Comparison of ENCODE assay signal across 8 cellular contexts in the genomic region with DNA sequence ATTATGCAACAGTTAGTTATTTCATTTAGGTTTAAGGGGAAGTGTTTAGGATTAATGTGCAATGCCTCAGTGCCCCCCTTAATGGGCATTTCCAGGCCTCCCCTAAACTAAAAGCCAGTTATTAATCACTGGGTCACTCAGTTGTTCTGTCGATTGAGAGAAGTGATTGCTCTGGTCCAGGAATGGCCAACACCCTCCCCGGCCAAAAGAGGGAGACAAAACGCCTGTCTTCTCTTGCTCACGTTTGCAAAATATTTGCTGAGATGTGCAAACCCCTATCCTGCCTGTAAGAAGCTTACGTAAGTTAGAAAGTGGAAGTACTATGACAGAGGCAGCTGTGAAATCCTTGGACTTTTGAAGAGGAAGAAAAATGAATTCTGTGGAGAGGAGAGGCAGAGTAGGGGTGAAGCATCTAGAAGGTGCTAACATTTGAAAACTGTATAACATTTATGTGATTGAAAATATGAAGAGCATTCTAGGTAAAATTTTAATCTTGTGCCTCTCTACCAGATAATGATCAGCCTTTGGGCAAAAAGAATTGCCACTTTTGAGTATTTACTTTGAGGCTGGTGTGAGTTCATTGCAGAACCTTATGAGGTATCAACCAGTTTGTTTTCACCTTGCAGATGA. TPM values are rescaled to one million over a fixed set of nuclear protein-coding genes. Genes with fewer than 3 reads are reported as not detected.
A peak's percentile ranks its signal among the peaks of the same experiment; 100 is the strongest.
DNase-seq lines count a peak whose midpoint lies in the region; ATAC-seq and TF ChIP-seq lines count a peak whose summit lies in the region.

No MANE protein-coding gene starts in this region.

- POLR2A ChIA-PET in activated CD8-positive, alpha-beta T cell treated with anti-CD3 and anti-CD28 coated beads for 36 hours (lab: Charles Lee) = no interaction called here
- POLR2A ChIA-PET in activated CD8-positive, alpha-beta T cell treated with anti-CD3 and anti-CD28 coated beads, Interleukin-2, amount 10 ng/mL, durations not matched to agents 7 days and 5 days (lab: Charles Lee) = no interaction called here

- H2AK5ac ChIP-seq in neuronal stem cell (ENCODE audit: low read depth, low read length) = no peak overlapping the region

- no peak overlapping the region for H3K9ac ChIP-seq in neuronal stem cell (ENCODE audit: low read depth, low read length, poor library complexity)

- no peak overlapping the region for H2AFZ ChIP-seq in neuronal stem cell (ENCODE audit: low read length)

- H3K36me3 Mint-ChIP-seq in activated CD8-positive, alpha-beta T cell treated with anti-CD3 and anti-CD28 coated beads for 36 hours (ENCODE audit: low read depth) = no peaks in the 10 kb centered on the region
- H3K36me3 Mint-ChIP-seq in activated CD8-positive, alpha-beta T cell treated with anti-CD3 and anti-CD28 coated beads, Interleukin-2, amount 10 ng/mL, durations not matched to agents 7 days and 5 days (ENCODE audit: low read depth) = no peaks in the 10 kb centered on the region

- no peak overlapping the region for H3K18ac ChIP-seq in neuronal stem cell (ENCODE audit: low read length)

- no peak overlapping the region for H3K27ac Mint-ChIP-seq in activated CD8-positive, alpha-beta T cell treated with anti-CD3 and anti-CD28 coated beads for 36 hours
- no peak overlapping the region for H3K27ac Mint-ChIP-seq in activated CD8-positive, alpha-beta T cell treated with anti-CD3 and anti-CD28 coated beads, Interleukin-2, amount 10 ng/mL, durations not matched to agents 7 days and 5 days

- H3K23ac ChIP-seq in neuronal stem cell (ENCODE audit: low read depth, low read length, poor library complexity) = no peak overlapping the region

- no peak for ATAC-seq in activated CD8-positive, alpha-beta T cell treated with anti-CD3 and anti-CD28 coated beads for 36 hours
- no peak for ATAC-seq in activated CD8-positive, alpha-beta T cell treated with anti-CD3 and anti-CD28 coated beads, Interleukin-2, amount 10 ng/mL, durations not matched to agents 7 days and 5 days
- ATAC-seq in omental fat pad (ENCODE audit: low FRiP score) (peak; percentile 81), GM18505 (IDR thresholded peaks at IDR 0.05; ENCODE audit: unreplicated experiment) (no peak)

- no peaks in the 10 kb centered on the region for H3K79me1 ChIP-seq in neuronal stem cell (ENCODE audit: low read depth, low read length)

- no peak overlapping the region for H2BK5ac ChIP-seq in neuronal stem cell (ENCODE audit: low read length)

- no peaks in the 10 kb centered on the region for H3K9me3 ChIP-seq in neuronal stem cell (replicated peaks in 1 of 2; ENCODE audit: control insufficient read depth in 2 of 2, insufficient read depth in 1 of 2, low read depth in 1 of 2, low read length in 2 of 2)

- H2BK12ac ChIP-seq in neuronal stem cell (ENCODE audit: low read length) = no peak overlapping the region

- no peak overlapping the region for H3K4me3 Mint-ChIP-seq in activated CD8-positive, alpha-beta T cell treated with anti-CD3 and anti-CD28 coated beads for 36 hours
- H3K4me3 Mint-ChIP-seq in activated CD8-positive, alpha-beta T cell treated with anti-CD3 and anti-CD28 coated beads, Interleukin-2, amount 10 ng/mL, durations not matched to agents 7 days and 5 days = no peak overlapping the region

- H3K4me1 ChIP-seq in neuronal stem cell (ENCODE audit: control insufficient read depth in 2 of 2, insufficient read depth in 1 of 2, low read depth in 1 of 2, low read length in 2 of 2) = peaks cover 0 to 7% of the 10 kb centered on the region in 2 donors

- peaks cover 2% of the 10 kb centered on the region for H3K27me3 Mint-ChIP-seq in activated CD8-positive, alpha-beta T cell treated with anti-CD3 and anti-CD28 coated beads for 36 hours
- H3K27me3 Mint-ChIP-seq in activated CD8-positive, alpha-beta T cell treated with anti-CD3 and anti-CD28 coated beads, Interleukin-2, amount 10 ng/mL, durations not matched to agents 7 days and 5 days (ENCODE audit: low read depth) = no peaks in the 10 kb centered on the region

- no peak overlapping the region for H3K4ac ChIP-seq in neuronal stem cell (ENCODE audit: low read length)

- H3K27me3 ChIP-seq in neuronal stem cell (ENCODE audit: control insufficient read depth in 3 of 3, insufficient read depth in 3 of 3, low read depth in 1 of 3, low read length in 3 of 3) = no peaks in the 10 kb centered on the region

- DNase-seq in activated CD8-positive, alpha-beta T cell treated with anti-CD3 and anti-CD28 coated beads for 36 hours = peak; percentile 4
- DNase-seq in activated CD8-positive, alpha-beta T cell treated with anti-CD3 and anti-CD28 coated beads, Interleukin-2, amount 10 ng/mL, durations not matched to agents 7 days and 5 days = no peak
- DNase-seq in NCI-H526 treated with DMSO at 0.1 percent for 48 hours (lab: John Stamatoyannopoulos, UW) (peak; percentile 66), epithelial cell of esophagus (ENCODE audit: low read depth) (peak; percentile 68), omental fat pad (ENCODE audit: low spot score) (no peak), NCI-H2227 treated with DMSO at 0.1 percent for 48 hours (lab: John Stamatoyannopoulos, UW) (no peak), neuronal stem cell (ENCODE audit: low spot score) (no peak)

- no peak overlapping the region for H4K8ac ChIP-seq in neuronal stem cell (ENCODE audit: low read depth, low read length)

- CTCF ChIA-PET in activated CD8-positive, alpha-beta T cell treated with anti-CD3 and anti-CD28 coated beads for 36 hours (lab: Charles Lee) = no interaction called here
- CTCF ChIA-PET in activated CD8-positive, alpha-beta T cell treated with anti-CD3 and anti-CD28 coated beads, Interleukin-2, amount 10 ng/mL, durations not matched to agents 7 days and 5 days (lab: Charles Lee) = interaction anchor here (0.5 kb wide), 1 partner anchor 226 kb away, joined by 3 read pairs; no protein-coding TSS in a partner anchor

- H3K4me3 ChIP-seq in epithelial cell of esophagus (ENCODE audit: low read length) = no peak overlapping the region
- H3K4me3 ChIP-seq in neuronal stem cell (ENCODE audit: low read length in 2 of 2) = no peak overlapping the region

- intact Hi-C loops in activated CD8-positive, alpha-beta T cell treated with anti-CD3 and anti-CD28 coated beads for 36 hours (cut with micrococcal nuclease) = no loop called here

- no peaks in the 10 kb centered on the region for H3K9me3 Mint-ChIP-seq in activated CD8-positive, alpha-beta T cell treated with anti-CD3 and anti-CD28 coated beads for 36 hours
- H3K9me3 Mint-ChIP-seq in activated CD8-positive, alpha-beta T cell treated with anti-CD3 and anti-CD28 coated beads, Interleukin-2, amount 10 ng/mL, durations not matched to agents 7 days and 5 days (ENCODE audit: insufficient read depth) = no peaks in the 10 kb centered on the region

- no peak for TF ChIP-seq CTCF in activated CD8-positive, alpha-beta T cell treated with anti-CD3 and anti-CD28 coated beads for 36 hours (IDR thresholded peaks at IDR 0.05)
- peak; percentile 81 for TF ChIP-seq CTCF in epithelial cell of esophagus (IDR thresholded peaks at IDR 0.05; ENCODE audit: insufficient read depth, low read depth, low read length, missing control alignments)
- TF ChIP-seq CTCF in omental fat pad (IDR thresholded peaks at IDR 0.05) = no peak

- no peak for TF ChIP-seq POLR2A in GM18505 (IDR thresholded peaks at IDR 0.05; ENCODE audit: borderline replicate concordance, extremely low read depth, insufficient read depth, insufficient read length)

- H3K36me3 ChIP-seq in neuronal stem cell (replicated peaks in 1 of 2; ENCODE audit: control insufficient read depth in 2 of 2, insufficient read depth in 2 of 2, low read length in 2 of 2) = no peaks in the 10 kb centered on the region

- H3K4me2 ChIP-seq in neuronal stem cell (ENCODE audit: insufficient read depth, low read length, poor library complexity, severe bottlenecking) = no peak overlapping the region

- H3K14ac ChIP-seq in neuronal stem cell (ENCODE audit: low read length) = no peak overlapping the region

- no peak overlapping the region for H3K27ac ChIP-seq in neuronal stem cell (replicated peaks; ENCODE audit: low read length)

- no CpG with 5 or more reads among the region's 5 CpGs for WGBS in neuronal stem cell (ENCODE audit: extremely low coverage in 2 of 2, insufficient read length in 2 of 2, insufficient replicate concordance in 1 of 2), 2 donors

- no peak overlapping the region for H2BK120ac ChIP-seq in neuronal stem cell (ENCODE audit: low read depth, low read length)

- H2BK15ac ChIP-seq in neuronal stem cell (ENCODE audit: low read length) = no peak overlapping the region

- no peaks in the 10 kb centered on the region for H3K4me1 Mint-ChIP-seq in activated CD8-positive, alpha-beta T cell treated with anti-CD3 and anti-CD28 coated beads for 36 hours (ENCODE audit: low read depth)
- H3K4me1 Mint-ChIP-seq in activated CD8-positive, alpha-beta T cell treated with anti-CD3 and anti-CD28 coated beads, Interleukin-2, amount 10 ng/mL, durations not matched to agents 7 days and 5 days (ENCODE audit: low read depth) = no peaks in the 10 kb centered on the region

- no peak overlapping the region for H4K91ac ChIP-seq in neuronal stem cell (ENCODE audit: low read depth, low read length, poor library complexity)

RNA-seq across cellular contexts. Expression of gene NTM, which starts 37.7 kb away (rescaled TPM):
- total RNA-seq in activated CD8-positive, alpha-beta T cell treated with anti-CD3 and anti-CD28 coated beads for 36 hours = not detected
- not detected for total RNA-seq in activated CD8-positive, alpha-beta T cell treated with anti-CD3 and anti-CD28 coated beads, Interleukin-2, amount 10 ng/mL, durations not matched to agents 7 days and 5 days
- 1 to 10 TPM in 3 of 4 donors, under 1 TPM in 1; 0.56 to 5.5 (median 2.4) TPM for total RNA-seq in omental fat pad
- 5.6 TPM for polyA plus RNA-seq in neuronal stem cell (2013, experiment 1 of 2)
- 5.1 TPM for polyA plus RNA-seq in neuronal stem cell (2013, experiment 2 of 2)

Comparison
In these comparisons a context has a peak if more than half of its experiments do, and no peak if none do; other contexts are left out.
1. DNase-seq: peak in activated CD8-positive, alpha-beta T cell treated with anti-CD3 and anti-CD28 coated beads for 36 hours (single experiment), NCI-H526 treated with DMSO at 0.1 percent for 48 hours (single experiment) and epithelial cell of esophagus (single experiment); none in activated CD8-positive, alpha-beta T cell treated with anti-CD3 and anti-CD28 coated beads, Interleukin-2, amount 10 ng/mL, durations not matched to agents 7 days and 5 days (single experiment), omental fat pad (single experiment), NCI-H2227 treated with DMSO at 0.1 percent for 48 hours (single experiment) and neuronal stem cell (single experiment).